ENCODE assay signal across 1 cellular context in the genomic region with DNA sequence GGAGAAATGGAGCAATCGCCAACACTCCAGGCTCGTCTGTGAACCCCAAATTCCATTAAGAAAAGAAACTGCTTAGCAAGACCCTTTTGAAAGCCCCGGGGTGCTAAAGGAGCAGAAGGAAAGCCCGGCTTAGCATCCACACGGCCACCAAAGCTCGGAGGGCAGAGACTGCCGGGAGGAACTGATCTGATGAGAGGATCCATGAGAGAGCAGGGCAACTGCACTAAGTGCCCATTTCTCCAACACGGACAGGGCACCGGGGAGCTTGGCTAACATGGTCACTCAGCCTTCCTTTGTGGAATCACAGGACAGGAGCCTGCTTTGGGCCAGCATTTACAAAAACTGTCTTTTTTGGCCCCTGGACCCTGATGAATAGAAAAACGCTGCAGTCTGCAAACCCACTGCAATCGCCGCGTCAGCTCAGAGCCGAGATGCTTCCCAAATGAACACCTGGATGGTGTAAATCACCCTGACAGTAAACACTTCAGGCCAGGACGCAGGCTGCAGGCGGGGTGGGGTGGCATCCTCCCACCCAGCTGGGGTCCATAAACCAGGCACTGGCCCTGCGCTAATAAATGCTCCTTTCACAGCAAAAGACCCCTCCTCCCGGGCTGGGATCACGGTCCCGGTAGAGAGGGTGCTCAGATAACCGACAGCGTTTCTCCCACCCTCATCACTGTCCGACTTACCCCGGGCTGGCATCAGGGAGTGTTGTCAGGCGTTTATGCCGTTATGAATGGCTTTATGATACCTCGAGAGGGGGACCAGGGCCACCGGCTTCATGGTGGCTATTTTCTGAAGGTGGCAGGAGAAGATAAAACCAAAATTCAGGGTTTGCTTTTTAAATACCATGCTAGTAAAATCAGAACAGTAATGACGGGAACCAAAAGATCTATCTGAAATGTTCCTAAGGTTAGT.
TF ChIP-seq lines count a peak whose summit lies in the region.

No MANE protein-coding gene starts in this region.

TF ChIP-seq in HepG2, 621 proteins besides CTCF, POLR2A, EP300 and RAD21:
- TF ChIP-seq ZEB1 (IDR thresholded peaks at IDR 0.05; ENCODE audit: insufficient replicate concordance, low read depth) = no peak
- peak; percentile 64; the same call in 1 of the 2 replicates for TF ChIP-seq EZH2 (conservative IDR thresholded peaks at IDR 0.05; ENCODE audit: low read depth, low read length)
- no peak for TF ChIP-seq MAFK (conservative IDR thresholded peaks at IDR 0.05 in 1 of 2, IDR thresholded peaks at IDR 0.05 in 1 of 2; ENCODE audit: low read length in 2 of 2)
- no peak for TF ChIP-seq TEAD2 (CRISPR knock-in tag; IDR thresholded peaks at IDR 0.05)
- TF ChIP-seq FLYWCH1 (CRISPR knock-in tag; IDR thresholded peaks at IDR 0.05) = no peak
